Comparison of ENCODE assay signal across 10 cellular contexts in genomic region chr19:39223703-39224279, GRCh38. TPM values are rescaled to one million over a fixed set of nuclear protein-coding genes. Genes with fewer than 3 reads are reported as not detected.
A peak's percentile ranks its signal among the peaks of the same experiment; 100 is the strongest.
DNase-seq lines count a peak whose midpoint lies in the region; ATAC-seq, FAIRE-seq and TF ChIP-seq lines count a peak whose summit lies in the region.
"Had no signal": no experiment of that assay in that cellular context is flagged by ENCODE, and none has a peak within 500 bp of the region (broad histone marks: within the 10 kb centered on the region; RNA-seq: fewer than 3 reads in every experiment).

No MANE protein-coding gene starts in this region.

- peak; percentile 5 for DNase-seq in AG10803 (ENCODE audit: low read depth)
- DNase-seq in H54 (ENCODE audit: insufficient read length, low spot score): peak; percentile 65
- peak; percentile 46 for DNase-seq in SK-MEL-5 (ENCODE audit: low read depth, low spot score)
- DNase-seq in fibroblast of pulmonary artery (ENCODE audit: low read depth): peak; percentile 51
- no peak for DNase-seq in T-helper 2 cell
- DNase-seq in substantia nigra (lab: John Stamatoyannopoulos, UW): no peak
- DNase-seq in omental fat pad (ENCODE audit: low spot score): no peak
- DNase-seq: DMS79 had no signal

- TF ChIP-seq POLR2A in H54 (IDR thresholded peaks at IDR 0.05; ENCODE audit: low read depth, low read length): no peak

- ATAC-seq in GM18519 (IDR thresholded peaks at IDR 0.05; ENCODE audit: low FRiP score, unreplicated experiment) (no peak), omental fat pad (ENCODE audit: low FRiP score) (no peak)

- no peak for FAIRE-seq in H54 (lab: Jason Lieb, UNC)

- no peak overlapping the region for H3K27ac ChIP-seq in substantia nigra (ENCODE audit: low read depth, low read length, poor library complexity, severe bottlenecking)

- in situ Hi-C loops in SK-MEL-5 (cut with HindIII; ENCODE audit: low pct_unique_long_range_greater_than_20kb, low sequenced_read_pairs): no loop called here

- H3K4me3 ChIP-seq in AG10803 (ENCODE audit: low read length) (no peak overlapping the region), fibroblast of pulmonary artery (replicated peaks; ENCODE audit: low read depth, low read length) (no peak overlapping the region)

- TF ChIP-seq CTCF in AG10803 (conservative IDR thresholded peaks at IDR 0.05; ENCODE audit: low read length) (no peak), fibroblast of pulmonary artery (IDR thresholded peaks at IDR 0.05; ENCODE audit: low read length, missing control alignments) (no peak), omental fat pad (IDR thresholded peaks at IDR 0.05) (no peak)

RNA-seq across cellular contexts. Expression of gene SYCN, which starts 19.7 kb away (rescaled TPM):
- total RNA-seq in SK-MEL-5 (2014; rRNA removed; shearing (Covaris generic)): not detected in 2 replicates
- not detected in 2 replicates for polyA plus RNA-seq in SK-MEL-5 (2015; cell fraction: cytosol; rRNA removed)
- not detected in 2 replicates for polyA plus RNA-seq in SK-MEL-5 (2015; cell fraction: nucleus; rRNA removed)
- total RNA-seq in omental fat pad: not detected
- total RNA-seq: glomerular endothelial cell had no signal

RNA-seq across cellular contexts. Expression of gene IFNL3, which starts 21.0 kb away (rescaled TPM):
- total RNA-seq in SK-MEL-5 (2014; rRNA removed; shearing (Covaris generic)): not detected in 2 replicates
- polyA plus RNA-seq in SK-MEL-5 (2015; cell fraction: cytosol; rRNA removed): not detected in 2 replicates
- polyA plus RNA-seq in SK-MEL-5 (2015; cell fraction: nucleus; rRNA removed): not detected in 2 replicates
- total RNA-seq in omental fat pad: not detected
- total RNA-seq: glomerular endothelial cell had no signal

RNA-seq across cellular contexts. Expression of gene IFNL4, which starts 24.9 kb away (rescaled TPM):
- not detected in 2 replicates for total RNA-seq in SK-MEL-5 (2014; rRNA removed; shearing (Covaris generic))
- polyA plus RNA-seq in SK-MEL-5 (2015; cell fraction: cytosol; rRNA removed): not detected in 2 replicates
- not detected in 2 replicates for polyA plus RNA-seq in SK-MEL-5 (2015; cell fraction: nucleus; rRNA removed)
- total RNA-seq in omental fat pad: not detected
- total RNA-seq: glomerular endothelial cell had no signal

RNA-seq across cellular contexts. Expression of gene NCCRP1, which starts 27.0 kb away (rescaled TPM):
- 0.21 and 0.67 TPM in 2 replicates for total RNA-seq in SK-MEL-5 (2014; rRNA removed; shearing (Covaris generic))
- polyA plus RNA-seq in SK-MEL-5 (2015; cell fraction: cytosol; rRNA removed): 0.29 and 0.44 TPM in 2 replicates
- 0.14 and 0.21 TPM in 2 replicates for polyA plus RNA-seq in SK-MEL-5 (2015; cell fraction: nucleus; rRNA removed)
- under 1 TPM in 1 of 4 donors, not detected in 3; 0.46 TPM for total RNA-seq in omental fat pad
- total RNA-seq: glomerular endothelial cell had no signal

RNA-seq across cellular contexts. Expression of gene IFNL2, which starts 44.4 kb away (rescaled TPM):
- total RNA-seq in SK-MEL-5 (2014; rRNA removed; shearing (Covaris generic)): not detected in 2 replicates
- polyA plus RNA-seq in SK-MEL-5 (2015; cell fraction: cytosol; rRNA removed): not detected in 2 replicates
- polyA plus RNA-seq in SK-MEL-5 (2015; cell fraction: nucleus; rRNA removed): not detected in 2 replicates
- total RNA-seq in omental fat pad: not detected
- total RNA-seq: glomerular endothelial cell had no signal

Comparison
In these comparisons a context has a peak if more than half of its experiments do, and no peak if none do; other contexts are left out.
1. DNase-seq: peak in AG10803 (single experiment), H54 (single experiment), SK-MEL-5 (single experiment) and fibroblast of pulmonary artery (single experiment); none in T-helper 2 cell (0 of 5), substantia nigra (0 of 49) and omental fat pad (single experiment).